In genomic region chr19:39083983-39084731, GRCh38 we compare ENCODE assay signal across 8 cellular contexts. TPM values are rescaled to one million over a fixed set of nuclear protein-coding genes. Genes with fewer than 3 reads are reported as not detected.
A peak's percentile ranks its signal among the peaks of the same experiment; 100 is the strongest.
DNase-seq lines count a peak whose midpoint lies in the region; ATAC-seq, FAIRE-seq and TF ChIP-seq lines count a peak whose summit lies in the region.

Gene ACP7 (plus strand): TSS chr19:39084368. CDS start chr19:39085270, 902 bp downstream.

- ATAC-seq in A549 (peak; percentile 41 to 45; a peak in 5 of 6 replicates), SK-N-SH treated with all-trans-retinoic acid at 6 μM for 48 hours (peak; percentile 59), lower lobe of right lung (peak; percentile 51 to 52), GM18870 (IDR thresholded peaks at IDR 0.05; ENCODE audit: unreplicated experiment) (no peak), GM21390 (IDR thresholded peaks at IDR 0.05; ENCODE audit: unreplicated experiment) (no peak), GM18517 (IDR thresholded peaks at IDR 0.05; ENCODE audit: unreplicated experiment) (no peak)

- TF ChIP-seq POLR2A in A549 (IDR thresholded peaks at IDR 0.05; ENCODE audit: low read length), result no peak
- TF ChIP-seq POLR2A in breast epithelium (IDR thresholded peaks at IDR 0.05), result no peak

- peaks cover 23% of the 10 kb centered on the region for H3K4me1 ChIP-seq in A549
- peaks cover 0 to 5% of the 10 kb centered on the region in 2 donors for H3K4me1 ChIP-seq in breast epithelium
- H3K4me1 ChIP-seq in lower lobe of right lung, result peaks cover 17% of the 10 kb centered on the region

- no peak for TF ChIP-seq RAD21 in A549 (conservative IDR thresholded peaks at IDR 0.05 in 1 of 2, IDR thresholded peaks at IDR 0.05 in 1 of 2)

- H3K9me3 ChIP-seq in A549, result no peaks in the 10 kb centered on the region
- H3K9me3 ChIP-seq in breast epithelium, result no peaks in the 10 kb centered on the region
- H3K9me3 ChIP-seq in lower lobe of right lung, result no peaks in the 10 kb centered on the region

- DNase-seq in A549 (ENCODE audit: low read depth in 1 of 2, low spot score in 1 of 2), result no peak
- no peak for DNase-seq in breast epithelium (ENCODE audit: low spot score in 2 of 2)
- no peak for DNase-seq in lower lobe of right lung
- no peak for DNase-seq in HuH-7.5 (ENCODE audit: low spot score)

- 59% methylated on average over 49 of the region's 54 CpGs for WGBS in A549 (ENCODE audit: missing lambda C conversion rate)

- no peak for TF ChIP-seq EP300 in A549 (IDR thresholded peaks at IDR 0.05)

- FAIRE-seq in A549 (lab: Jason Lieb, UNC), result no peak

- H3K36me3 ChIP-seq in breast epithelium, result no peaks in the 10 kb centered on the region
- H3K36me3 ChIP-seq in lower lobe of right lung, result no peaks in the 10 kb centered on the region

- H3K27me3 ChIP-seq in breast epithelium, result peaks cover 0 to 32% of the 10 kb centered on the region in 2 donors
- peaks cover 81% of the 10 kb centered on the region for H3K27me3 ChIP-seq in lower lobe of right lung (ENCODE audit: low read depth)

- TF ChIP-seq CTCF in A549 (IDR thresholded peaks at IDR 0.05), result no peak
- TF ChIP-seq CTCF in breast epithelium (IDR thresholded peaks at IDR 0.05), result no peak
- TF ChIP-seq CTCF in lower lobe of right lung (IDR thresholded peaks at IDR 0.05), result no peak

- intact Hi-C loops in breast epithelium (cut with DNase I; ENCODE audit: low total_unique reads) (no loop called here), lower lobe of right lung (cut with DNase I) (no loop called here)

- peak within 1 kb of the TSS; percentile 17; the same call in 2 of the 3 replicates for H3K4me3 ChIP-seq in A549
- H3K4me3 ChIP-seq in breast epithelium, result peak within 1 kb of the TSS in 2 of 3 donors; percentile 43 to 61
- peak within 1 kb of the TSS; percentile 33 for H3K4me3 ChIP-seq in lower lobe of right lung

- CTCF ChIA-PET in A549 (lab: Yijun Ruan, JAX), result interaction anchor here (1.0 to 36.8 kb wide), 10 partner anchors 10 to 244 kb away, joined by 3 to 612 read pairs (median 6); partner anchors contain the start of genes FBXO27, MRPS12 and SARS2

- POLR2A ChIA-PET in A549 (lab: Yijun Ruan, JAX), result no interaction called here

- H3K27ac ChIP-seq in A549 (peak within 1 kb of the TSS; percentile 13 to 78; a peak in 4 of 6 replicates), breast epithelium (no peak within 1 kb of the TSS), lower lobe of right lung (no peak within 1 kb of the TSS)

- H3K4me2 ChIP-seq in A549, result peak within 1 kb of the TSS; percentile 27

TF ChIP-seq in A549, 52 proteins besides CTCF, POLR2A, EP300 and RAD21:
- TF ChIP-seq ZFP36 (IDR thresholded peaks at IDR 0.05; ENCODE audit: borderline replicate concordance, partially characterized antibody), result no peak
TF ChIP-seq in A549: peak in this region for 0.

TF ChIP-seq in SK-N-SH treated with all-trans-retinoic acid at 6 μM for 48 hours, 23 proteins besides CTCF, POLR2A, EP300 and RAD21:
- TF ChIP-seq TOX (CRISPR knock-in tag; IDR thresholded peaks at IDR 0.05; ENCODE audit: borderline replicate concordance) (no peak), ZFP3 (CRISPR knock-in tag; IDR thresholded peaks at IDR 0.05) (no peak), ZC3H10 (CRISPR knock-in tag; IDR thresholded peaks at IDR 0.05) (no peak), ARNTL (CRISPR knock-in tag; IDR thresholded peaks at IDR 0.05; ENCODE audit: borderline replicate concordance, low read depth) (no peak), OSR1 (CRISPR knock-in tag; IDR thresholded peaks at IDR 0.05) (no peak), ISL1 (CRISPR knock-in tag; IDR thresholded peaks at IDR 0.05) (no peak), RARB (CRISPR knock-in tag; IDR thresholded peaks at IDR 0.05) (no peak), CSRNP3 (CRISPR knock-in tag; IDR thresholded peaks at IDR 0.05) (no peak), GLIS3 (CRISPR knock-in tag; IDR thresholded peaks at IDR 0.05) (no peak), PPARA (CRISPR knock-in tag; IDR thresholded peaks at IDR 0.05; ENCODE audit: borderline replicate concordance) (no peak), SNAI2 (CRISPR knock-in tag; IDR thresholded peaks at IDR 0.05) (no peak), ZNF8 (CRISPR knock-in tag; IDR thresholded peaks at IDR 0.05) (no peak), CSDC2 (CRISPR knock-in tag; IDR thresholded peaks at IDR 0.05) (no peak), ESRRG (CRISPR knock-in tag; IDR thresholded peaks at IDR 0.05) (no peak), ZNF70 (CRISPR knock-in tag; IDR thresholded peaks at IDR 0.05) (no peak), ZFP30 (CRISPR knock-in tag; IDR thresholded peaks at IDR 0.05) (no peak)

RNA-seq across cellular contexts. Expression of gene ACP7, which starts in this region (rescaled TPM):
- polyA plus RNA-seq in A549 (2011; rRNA removed) (0.06 and 0.08 TPM in 2 replicates), A549 (2017; fragmentation: RNase III; extraction: RNeasy Plus Mini Kit Qiagen cat#74134 plus additional on column Dnase treatment) (0.25 to 0.44 TPM (median 0.28 TPM) in 3 replicates)
- polyA plus RNA-seq in A549 (2012; cell fraction: cytosol; rRNA removed), result 0.05 and 0.08 TPM in 2 replicates
- polyA plus RNA-seq in A549 (2012; cell fraction: nucleus; rRNA removed), result 0.07 TPM in 1 of 2 replicates, not detected in the other
- polyA minus RNA-seq in A549 (2011; rRNA and poly(A)+ RNA removed), result 0.41 TPM in 1 of 2 replicates, not detected in the other
- total RNA-seq in breast epithelium (not detected), lower lobe of right lung (not detected)

Comparison
In these comparisons a context has a peak if more than half of its experiments do, and no peak if none do; other contexts are left out.
1. Peak in ATAC-seq, H3K4me3 ChIP-seq, H3K27ac ChIP-seq and H3K4me2 ChIP-seq in A549; RNA of the gene not detected or under 1 TPM.
2. Peak in ATAC-seq and H3K4me3 ChIP-seq in lower lobe of right lung; RNA of the gene not detected or under 1 TPM.